1 cellular context compared by ENCODE assay signal in genomic region chr2:54419855-54420550, GRCh38.
TF ChIP-seq lines count a peak whose summit lies in the region.

No MANE protein-coding gene starts in this region.

TF ChIP-seq in IMR-90, 13 proteins besides CTCF, POLR2A, EP300 and RAD21:
- TF ChIP-seq CEBPB (IDR thresholded peaks at IDR 0.05; ENCODE audit: low read depth, low read length) = no peak
TF ChIP-seq in IMR-90: peak in this region for 0.
